In the genomic region with DNA sequence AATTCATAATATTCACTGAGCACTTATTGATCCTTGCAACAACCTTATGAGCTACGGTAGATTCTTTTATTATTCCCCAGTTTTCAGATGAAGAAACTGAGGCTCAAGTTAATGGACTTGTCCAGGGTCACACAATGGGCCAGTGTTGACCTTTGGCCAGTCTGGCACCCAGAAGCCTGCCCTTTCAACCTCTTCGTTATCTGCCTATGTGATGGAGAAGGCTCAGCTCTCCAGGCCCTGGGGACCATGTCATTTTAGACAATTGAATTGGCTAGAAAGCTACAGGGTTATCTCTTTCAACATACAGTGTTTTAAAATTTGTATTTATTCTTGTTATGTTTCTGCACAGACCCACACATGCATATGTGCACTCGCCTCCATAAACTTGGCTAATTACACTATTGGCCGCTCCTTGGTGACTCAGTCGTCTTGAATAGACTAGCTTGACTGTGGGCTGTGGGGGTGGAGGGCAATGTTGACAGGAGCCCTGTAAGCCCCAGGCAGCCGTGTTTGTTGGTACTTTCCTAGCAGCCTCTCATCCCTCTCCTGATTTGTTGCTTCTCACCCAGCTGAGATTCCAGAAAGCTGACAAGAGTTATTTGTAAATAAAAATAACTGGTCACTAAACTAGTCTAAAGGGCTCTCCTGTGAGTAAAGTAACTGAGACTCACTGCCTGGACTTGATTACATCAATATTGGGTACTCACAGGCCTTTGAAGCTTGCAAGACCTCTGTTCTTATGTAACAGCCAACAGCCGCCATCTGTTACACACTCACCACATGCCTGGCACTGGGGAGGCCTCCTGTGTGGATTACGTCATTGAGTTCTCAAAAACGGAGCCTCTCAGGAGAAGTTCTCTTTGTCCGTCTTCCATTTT, we compare ENCODE assay signal across 8 cellular contexts. TPM values are rescaled to one million over a fixed set of nuclear protein-coding genes. Genes with fewer than 3 reads are reported as not detected.
DNase-seq lines count a peak whose midpoint lies in the region; ATAC-seq and TF ChIP-seq lines count a peak whose summit lies in the region.

No MANE protein-coding gene starts in this region.

- CTCF ChIA-PET in OCI-LY7 (lab: Charles Lee; ENCODE audit: unreplicated experiment) = no interaction called here

- no peaks in the 10 kb centered on the region for H3K4me1 ChIP-seq in OCI-LY7 (ENCODE audit: insufficient read depth, low read length, poor library complexity, severe bottlenecking)

- no peak for TF ChIP-seq CTCF in OCI-LY7 (conservative IDR thresholded peaks at IDR 0.05; ENCODE audit: low read length)

- H3K4me2 ChIP-seq in OCI-LY7 (ENCODE audit: low read length) = no peak overlapping the region

- H3K27ac ChIP-seq in angular gyrus (ENCODE audit: low read depth, low read length) (peak overlapping the region; percentile 97), substantia nigra (ENCODE audit: low read depth, low read length, poor library complexity, severe bottlenecking) (peak overlapping the region; percentile 96), OCI-LY7 (ENCODE audit: low read depth, low read length, poor library complexity, severe bottlenecking) (no peak overlapping the region)

- intact Hi-C loops in OCI-LY7 (cut with micrococcal nuclease; ENCODE audit: unreplicated experiment) = no loop called here

- no TSS peak for BruUV-seq in OCI-LY7 (replicated peaks; lab: Mats Ljungman, UMichigan)

- H4K20me1 ChIP-seq in OCI-LY7 (ENCODE audit: insufficient read depth, low read length) = no peaks in the 10 kb centered on the region

- H2AFZ ChIP-seq in OCI-LY7 (ENCODE audit: low read length) = no peak overlapping the region

- no peak overlapping the region for H3K4me3 ChIP-seq in MG63
- H3K4me3 ChIP-seq in OCI-LY7 (ENCODE audit: low read depth, low read length, poor library complexity, severe bottlenecking) = no peak overlapping the region

- H3K36me3 ChIP-seq in MG63 (no peaks in the 10 kb centered on the region), OCI-LY7 (ENCODE audit: insufficient read depth, low read length) (no peaks in the 10 kb centered on the region)

- H3K79me2 ChIP-seq in OCI-LY7 (ENCODE audit: insufficient read depth, low read depth, low read length) = no peaks in the 10 kb centered on the region

- no peaks in the 10 kb centered on the region for H3K9me2 ChIP-seq in OCI-LY7 (ENCODE audit: insufficient read depth, low read length)

- peak; percentile 91 for DNase-seq in MG63
- DNase-seq in inferior parietal cortex (ENCODE audit: extremely low spot score) = peak; percentile 87
- peak in 25 of 49 donors; percentile 24 to 79 (median 52) for DNase-seq in substantia nigra (lab: John Stamatoyannopoulos, UW)
- no peak for DNase-seq in OCI-LY7 (ENCODE audit: low spot score)
- DNase-seq in KG1 (lab: John Stamatoyannopoulos, UW) = no peak
- no peak for DNase-seq in stimulated activated CD4-positive, alpha-beta T cell treated with anti-CD3 and anti-CD28 coated beads, Interleukin-12 subunit alpha, Interleukin-12 subunit beta, amount 100 ng/mL, for 4 hours

- H3K9me3 ChIP-seq in MG63 = 0 out of 2 replicates have a peak, but pooled peaks cover 2% of the 10 kb centered on the region
- no peaks in the 10 kb centered on the region for H3K9me3 ChIP-seq in OCI-LY7 (ENCODE audit: low read length)

- ATAC-seq in GM18873 (IDR thresholded peaks at IDR 0.05; ENCODE audit: low FRiP score, unreplicated experiment) = no peak

- H3K27me3 ChIP-seq in MG63 = no peaks in the 10 kb centered on the region

- POLR2A ChIA-PET in OCI-LY7 (lab: Charles Lee) = no interaction called here

RNA-seq across cellular contexts. Expression of gene ANGPTL2, which starts 8.5 kb away (rescaled TPM):
- total RNA-seq in MG63 (2014; rRNA removed; shearing (Covaris generic); ENCODE audit: low replicate concordance) = 7.1 and 8.1 TPM in 2 replicates
- not detected in 2 replicates for total RNA-seq in OCI-LY7 (2014; rRNA removed; shearing (Covaris generic))
- not detected in 2 replicates for total RNA-seq in OCI-LY7 (2022)

Comparison
In these comparisons a context has a peak if more than half of its experiments do, and no peak if none do; other contexts are left out.
1. DNase-seq: peak in MG63 (single experiment), inferior parietal cortex (single experiment) and substantia nigra (25 of 49); none in OCI-LY7 (single experiment), KG1 (single experiment) and stimulated activated CD4-positive, alpha-beta T cell treated with anti-CD3 and anti-CD28 coated beads, Interleukin-12 subunit alpha, Interleukin-12 subunit beta, amount 100 ng/mL, for 4 hours (single experiment).